In genomic region chr19:1065606-1066109, GRCh38 we compare ENCODE assay signal across 1 cellular context.
TF ChIP-seq lines count a peak whose summit lies in the region.

No MANE protein-coding gene starts in this region.

TF ChIP-seq in HepG2, 621 proteins besides CTCF, POLR2A, EP300 and RAD21 (continued from another document and continues in another):
- TF ChIP-seq ZNF687 (CRISPR knock-in tag; IDR thresholded peaks at IDR 0.05) (peak; percentile 59), ZNF776 (CRISPR knock-in tag; IDR thresholded peaks at IDR 0.05) (peak; percentile 59; the same call in 1 of the 2 replicates), ZIK1 (CRISPR knock-in tag; IDR thresholded peaks at IDR 0.05; ENCODE audit: borderline replicate concordance, low read depth) (no peak), TEF (CRISPR knock-in tag; IDR thresholded peaks at IDR 0.05) (no peak), PRMT3 (CRISPR knock-in tag; IDR thresholded peaks at IDR 0.05; ENCODE audit: borderline replicate concordance, low read depth) (no peak), NCOA5 (CRISPR knock-in tag; IDR thresholded peaks at IDR 0.05) (no peak), MLX (CRISPR knock-in tag; IDR thresholded peaks at IDR 0.05) (no peak), ARID4A (CRISPR knock-in tag; IDR thresholded peaks at IDR 0.05; ENCODE audit: borderline replicate concordance) (peak; percentile 6; the same call in 1 of the 2 replicates), YY1 (IDR thresholded peaks at IDR 0.05; ENCODE audit: insufficient read depth, insufficient replicate concordance, low read depth, low read length) (no peak), ZSCAN5A (CRISPR knock-in tag; IDR thresholded peaks at IDR 0.05; ENCODE audit: borderline replicate concordance) (no peak), ZBTB38 (CRISPR knock-in tag; IDR thresholded peaks at IDR 0.05) (peak; percentile 61; the same call in 1 of the 2 replicates), ZNF276 (CRISPR knock-in tag; IDR thresholded peaks at IDR 0.05; ENCODE audit: low read depth) (peak; percentile 67; the same call in 1 of the 2 replicates), ZNF839 (CRISPR knock-in tag; IDR thresholded peaks at IDR 0.05; ENCODE audit: borderline replicate concordance) (no peak), MAX (IDR thresholded peaks at IDR 0.05) (peak; percentile 63), KLF9 (CRISPR knock-in tag; IDR thresholded peaks at IDR 0.05; ENCODE audit: low read depth) (no peak), ZNF616 (CRISPR knock-in tag; IDR thresholded peaks at IDR 0.05; ENCODE audit: low read depth) (no peak), SRSF9 (IDR thresholded peaks at IDR 0.05; ENCODE audit: borderline replicate concordance, insufficient read depth, low read depth, low read length, poor library complexity, severe bottlenecking) (no peak), ZBTB26 (CRISPR knock-in tag; IDR thresholded peaks at IDR 0.05; ENCODE audit: borderline replicate concordance) (no peak), NPAS2 (CRISPR knock-in tag; IDR thresholded peaks at IDR 0.05; ENCODE audit: borderline replicate concordance) (no peak), ZNF569 (CRISPR knock-in tag; IDR thresholded peaks at IDR 0.05; ENCODE audit: borderline replicate concordance) (no peak), PHF21A (CRISPR knock-in tag; IDR thresholded peaks at IDR 0.05) (peak; percentile 74), CEBPB (IDR thresholded peaks at IDR 0.05; ENCODE audit: borderline replicate concordance, low read depth, low read length) (no peak), JARID2 (CRISPR knock-in tag; IDR thresholded peaks at IDR 0.05; ENCODE audit: insufficient replicate concordance) (no peak), MXD1 (CRISPR knock-in tag; IDR thresholded peaks at IDR 0.05) (0 out of 2 replicates have a peak, but pooled peaks have one; percentile 16), SRF (IDR thresholded peaks at IDR 0.05; ENCODE audit: low read depth, low read length) (no peak), ZNF644 (CRISPR knock-in tag; IDR thresholded peaks at IDR 0.05; ENCODE audit: low read depth) (no peak), SOX13 (IDR thresholded peaks at IDR 0.05) (no peak), SOX13 (CRISPR knock-in tag; conservative IDR thresholded peaks at IDR 0.05 in 1 of 2, IDR thresholded peaks at IDR 0.05 in 1 of 2) (no peak), GLMP (CRISPR knock-in tag; IDR thresholded peaks at IDR 0.05; ENCODE audit: borderline replicate concordance) (no peak), SMAD9 (CRISPR knock-in tag; IDR thresholded peaks at IDR 0.05) (no peak), ZFP1 (CRISPR knock-in tag; IDR thresholded peaks at IDR 0.05) (no peak), ZNF3 (CRISPR knock-in tag; IDR thresholded peaks at IDR 0.05) (no peak), MLXIP (CRISPR knock-in tag; IDR thresholded peaks at IDR 0.05; ENCODE audit: borderline replicate concordance) (no peak), HNRNPK (IDR thresholded peaks at IDR 0.05; ENCODE audit: low read depth, low read length, poor library complexity, severe bottlenecking) (no peak), ZFY (CRISPR knock-in tag; IDR thresholded peaks at IDR 0.05) (peak; percentile 26; the same call in 1 of the 2 replicates)
- TF ChIP-seq, protein P1, sequence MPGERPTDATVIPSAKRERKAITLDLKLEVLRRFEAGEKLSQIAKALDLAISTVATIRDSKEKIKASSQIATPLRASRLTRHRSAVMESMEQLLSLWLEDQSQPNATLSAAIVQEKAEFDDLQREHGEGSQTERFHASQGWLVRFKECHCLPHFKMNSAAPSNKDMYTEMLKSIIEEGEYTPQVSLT (CRISPR knock-in tag; IDR thresholded peaks at IDR 0.05; ENCODE audit: borderline replicate concordance, low read depth): no peak
- TF ChIP-seq, protein P2, sequence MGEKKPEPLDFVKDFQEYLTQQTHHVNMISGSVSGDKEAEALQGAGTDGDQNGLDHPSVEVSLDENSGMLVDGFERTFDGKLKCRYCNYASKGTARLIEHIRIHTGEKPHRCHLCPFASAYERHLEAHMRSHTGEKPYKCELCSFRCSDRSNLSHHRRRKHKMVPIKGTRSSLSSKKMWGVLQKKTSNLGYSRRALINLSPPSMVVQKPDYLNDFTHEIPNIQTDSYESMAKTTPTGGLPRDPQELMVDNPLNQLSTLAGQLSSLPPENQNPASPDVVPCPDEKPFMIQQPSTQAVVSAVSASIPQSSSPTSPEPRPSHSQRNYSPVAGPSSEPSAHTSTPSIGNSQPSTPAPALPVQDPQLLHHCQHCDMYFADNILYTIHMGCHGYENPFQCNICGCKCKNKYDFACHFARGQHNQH (CRISPR knock-in tag; IDR thresholded peaks at IDR 0.05): peak; percentile 24; the same call in 1 of the 2 replicates
